ENCODE assay signal across 1 cellular context in genomic region chr17:79796570-79797491, GRCh38.
TF ChIP-seq lines count a peak whose summit lies in the region.

TSS of gene CBX8 (minus strand) at chr17:79797077. CDS start at chr17:79796998, 79 bp downstream.

TF ChIP-seq in HepG2, 621 proteins besides CTCF, POLR2A, EP300 and RAD21 (continued from another document and continues in another):
- peak; percentile 86 for TF ChIP-seq HNF1B (CRISPR knock-in tag; IDR thresholded peaks at IDR 0.05)
- peak; percentile 48; the same call in 1 of the 2 replicates for TF ChIP-seq ZNF331 (CRISPR knock-in tag; IDR thresholded peaks at IDR 0.05)
- TF ChIP-seq HOXA3 (CRISPR knock-in tag; IDR thresholded peaks at IDR 0.05), result peak; percentile 61; the same call in 1 of the 2 replicates
- TF ChIP-seq FOSL2 (CRISPR knock-in tag; IDR thresholded peaks at IDR 0.05), result peak; percentile 43
- TF ChIP-seq ZBTB44 (CRISPR knock-in tag; IDR thresholded peaks at IDR 0.05), result peak; percentile 59; the same call in 1 of the 2 replicates
- TF ChIP-seq ZNF143 (CRISPR knock-in tag; IDR thresholded peaks at IDR 0.05), result peak; percentile 32; the same call in 1 of the 2 replicates
- TF ChIP-seq ZNF33B (CRISPR knock-in tag; IDR thresholded peaks at IDR 0.05), result no peak; the same call in 1 of the 2 replicates
- peak; percentile 15; the same call in 1 of the 2 replicates for TF ChIP-seq PITX1 (CRISPR knock-in tag; IDR thresholded peaks at IDR 0.05)
- no peak for TF ChIP-seq RFXANK (CRISPR knock-in tag; IDR thresholded peaks at IDR 0.05)
- peak; percentile 93 for TF ChIP-seq PATZ1 (CRISPR knock-in tag; IDR thresholded peaks at IDR 0.05)
- peak; percentile 36; the same call in 1 of the 2 replicates for TF ChIP-seq ZNF792 (CRISPR knock-in tag; IDR thresholded peaks at IDR 0.05)
- TF ChIP-seq IRF9 (CRISPR knock-in tag; IDR thresholded peaks at IDR 0.05; ENCODE audit: borderline replicate concordance), result peak; percentile 89
- no peak for TF ChIP-seq TCF12 (IDR thresholded peaks at IDR 0.05)
- TF ChIP-seq TCF12 (CRISPR knock-in tag; IDR thresholded peaks at IDR 0.05), result no peak
- TF ChIP-seq SNAI1 (CRISPR knock-in tag; IDR thresholded peaks at IDR 0.05; ENCODE audit: borderline replicate concordance), result no peak
- no peak for TF ChIP-seq MTF1 (CRISPR knock-in tag; IDR thresholded peaks at IDR 0.05)
- no peak for TF ChIP-seq BCLAF1 (IDR thresholded peaks at IDR 0.05)
- TF ChIP-seq ZNF124 (CRISPR knock-in tag; IDR thresholded peaks at IDR 0.05), result no peak
- TF ChIP-seq NCOA1 (CRISPR knock-in tag; IDR thresholded peaks at IDR 0.05), result no peak
- no peak for TF ChIP-seq ZNF674 (CRISPR knock-in tag; IDR thresholded peaks at IDR 0.05; ENCODE audit: low read depth)
- TF ChIP-seq ZNF232 (CRISPR knock-in tag; IDR thresholded peaks at IDR 0.05; ENCODE audit: borderline replicate concordance), result peak; percentile 47; the same call in 1 of the 2 replicates
- TF ChIP-seq LCORL (IDR thresholded peaks at IDR 0.05), result no peak
- TF ChIP-seq LCORL (CRISPR knock-in tag; IDR thresholded peaks at IDR 0.05), result peak; percentile 30; the same call in 1 of the 2 replicates
- TF ChIP-seq KLF12 (CRISPR knock-in tag; IDR thresholded peaks at IDR 0.05; ENCODE audit: borderline replicate concordance), result peak; percentile 58; the same call in 1 of the 2 replicates
- TF ChIP-seq USF2 (IDR thresholded peaks at IDR 0.05; ENCODE audit: low read depth, low read length), result peak; percentile 43; the same call in 1 of the 2 replicates
- TF ChIP-seq USF2 (CRISPR knock-in tag; IDR thresholded peaks at IDR 0.05; ENCODE audit: borderline replicate concordance), result no peak
- 0 out of 2 replicates have a peak, but pooled peaks have one; percentile 31 for TF ChIP-seq MIER3 (CRISPR knock-in tag; IDR thresholded peaks at IDR 0.05; ENCODE audit: borderline replicate concordance)
- no peak for TF ChIP-seq ZBTB20 (CRISPR knock-in tag; IDR thresholded peaks at IDR 0.05; ENCODE audit: borderline replicate concordance, low read depth)
- TF ChIP-seq GATA4 (IDR thresholded peaks at IDR 0.05; ENCODE audit: borderline replicate concordance, low read depth), result 0 out of 2 replicates have a peak, but pooled peaks have one; percentile 40
- no peak for TF ChIP-seq NAIF1 (CRISPR knock-in tag; IDR thresholded peaks at IDR 0.05; ENCODE audit: borderline replicate concordance)
- TF ChIP-seq ZNF614 (CRISPR knock-in tag; IDR thresholded peaks at IDR 0.05; ENCODE audit: borderline replicate concordance), result peak; percentile 34; the same call in 1 of the 2 replicates
- no peak for TF ChIP-seq ZNF296 (CRISPR knock-in tag; conservative IDR thresholded peaks at IDR 0.05)
- 0 out of 2 replicates have a peak, but pooled peaks have one; percentile 52 for TF ChIP-seq E2F5 (CRISPR knock-in tag; conservative IDR thresholded peaks at IDR 0.05)
- peak; percentile 97 for TF ChIP-seq SP4 (CRISPR knock-in tag; IDR thresholded peaks at IDR 0.05)
- peak; percentile 84; the same call in 1 of the 2 replicates for TF ChIP-seq TOPORS (CRISPR knock-in tag; IDR thresholded peaks at IDR 0.05)
- no peak for TF ChIP-seq ZNF839 (CRISPR knock-in tag; IDR thresholded peaks at IDR 0.05; ENCODE audit: borderline replicate concordance)
- peak; percentile 65 for TF ChIP-seq DMAP1 (CRISPR knock-in tag; IDR thresholded peaks at IDR 0.05)
- TF ChIP-seq ZIK1 (CRISPR knock-in tag; IDR thresholded peaks at IDR 0.05; ENCODE audit: borderline replicate concordance, low read depth), result no peak
- no peak for TF ChIP-seq NR2C2 (CRISPR knock-in tag; IDR thresholded peaks at IDR 0.05; ENCODE audit: borderline replicate concordance)
- peak; percentile 68 for TF ChIP-seq ATF7 (IDR thresholded peaks at IDR 0.05)
- peak; percentile 87 for TF ChIP-seq ATF7 (CRISPR knock-in tag; IDR thresholded peaks at IDR 0.05)
- 0 out of 2 replicates have a peak, but pooled peaks have one; percentile 61 for TF ChIP-seq ZNF253 (CRISPR knock-in tag; IDR thresholded peaks at IDR 0.05; ENCODE audit: borderline replicate concordance)
- no peak for TF ChIP-seq HOXA9 (CRISPR knock-in tag; IDR thresholded peaks at IDR 0.05; ENCODE audit: borderline replicate concordance)
- peak; percentile 89 for TF ChIP-seq SPEN (CRISPR knock-in tag; IDR thresholded peaks at IDR 0.05; ENCODE audit: low read depth)
- no peak for TF ChIP-seq ZNF530 (CRISPR knock-in tag; IDR thresholded peaks at IDR 0.05; ENCODE audit: low read depth)
- TF ChIP-seq ZBED4 (CRISPR knock-in tag; IDR thresholded peaks at IDR 0.05; ENCODE audit: borderline replicate concordance), result no peak; the same call in 1 of the 2 replicates
